ENCODE assay signal across 20 cellular contexts in the genomic region with DNA sequence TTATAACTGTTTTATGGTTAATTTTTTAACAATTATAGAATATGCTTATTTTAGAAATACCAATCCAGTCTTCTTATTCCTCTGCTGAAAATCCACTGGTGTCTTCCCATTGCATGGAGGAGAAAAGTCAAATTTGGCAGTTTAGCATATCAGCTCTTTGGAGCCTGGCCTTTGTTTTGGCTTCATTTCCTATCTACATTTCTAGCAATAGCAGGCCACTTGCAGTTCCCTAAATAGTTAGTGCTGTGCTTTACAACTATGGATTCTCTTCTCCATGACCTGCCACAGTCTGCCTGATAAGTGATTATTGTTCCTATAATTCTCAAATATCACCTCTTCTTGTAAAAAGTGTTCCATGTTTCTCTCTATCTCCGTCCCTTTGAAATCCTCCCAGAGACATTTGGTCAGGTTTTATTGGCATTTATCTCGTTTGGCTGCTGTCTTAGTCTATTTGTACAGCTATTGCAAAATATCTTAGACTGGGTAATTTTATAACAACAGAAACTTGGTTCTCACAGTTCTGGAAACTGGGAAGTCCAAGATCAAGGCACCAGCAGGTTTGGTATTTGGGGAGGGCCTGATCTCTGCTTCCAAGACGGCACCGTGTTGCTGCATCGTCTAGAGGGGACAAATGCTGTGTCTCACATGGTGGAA.
"Had no signal": no experiment of that assay in that cellular context is flagged by ENCODE, and none has a peak within 500 bp of the region (broad histone marks: within the 10 kb centered on the region; RNA-seq: fewer than 3 reads in every experiment).

No MANE protein-coding gene starts in this region.

- H3K36me3 Mint-ChIP-seq: activated naive CD8-positive, alpha-beta T cell treated with anti-CD3 and anti-CD28 coated beads for 36 hours; mesothelial cell of epicardium had no signal

- H3K27me3 ChIP-seq: breast epithelium, colonic mucosa, dorsolateral prefrontal cortex, esophagus muscularis mucosa, gastrocnemius medialis, neural progenitor cell, upper lobe of left lung had no signal

- H3K4me1 Mint-ChIP-seq: activated naive CD8-positive, alpha-beta T cell treated with anti-CD3 and anti-CD28 coated beads for 36 hours; mesothelial cell of epicardium; naive thymus-derived CD8-positive, alpha-beta T cell had no signal

- H3K4me1 ChIP-seq: breast epithelium, colonic mucosa, esophagus muscularis mucosa, gastrocnemius medialis, upper lobe of left lung had no signal

- H3K27ac ChIP-seq: breast epithelium, colonic mucosa, dorsolateral prefrontal cortex, esophagus muscularis mucosa, gastrocnemius medialis, neural progenitor cell, upper lobe of left lung had no signal

- H3K9me3 Mint-ChIP-seq: activated CD4-positive, alpha-beta memory T cell treated with anti-CD3 and anti-CD28 coated beads for 36 hours; effector memory CD8-positive, alpha-beta T cell had no signal

- H3K27ac Mint-ChIP-seq: activated CD4-positive, alpha-beta memory T cell treated with anti-CD3 and anti-CD28 coated beads for 36 hours; activated naive CD8-positive, alpha-beta T cell treated with anti-CD3 and anti-CD28 coated beads for 36 hours; effector memory CD8-positive, alpha-beta T cell; mesothelial cell of epicardium; naive thymus-derived CD8-positive, alpha-beta T cell; neural progenitor cell had no signal

- H3K4me3 Mint-ChIP-seq: activated CD4-positive, alpha-beta memory T cell treated with anti-CD3 and anti-CD28 coated beads for 36 hours; activated naive CD8-positive, alpha-beta T cell treated with anti-CD3 and anti-CD28 coated beads for 36 hours; effector memory CD8-positive, alpha-beta T cell; mesothelial cell of epicardium; naive thymus-derived CD8-positive, alpha-beta T cell; neural progenitor cell had no signal

- DNase-seq: activated CD4-positive, alpha-beta memory T cell treated with anti-CD3 and anti-CD28 coated beads for 36 hours; activated CD4-positive, alpha-beta T cell treated with anti-CD3 and anti-CD28 coated beads for 48 hours; activated naive CD4-positive, alpha-beta T cell treated with Interleukin-2 at 50 U/mL for 16 hours; activated naive CD8-positive, alpha-beta T cell treated with anti-CD3 and anti-CD28 coated beads for 36 hours; activated T-cell treated with anti-CD3 and anti-CD28 coated beads, Interleukin-2, amount 50 U/mL, for 48 hours; colonic mucosa; dorsolateral prefrontal cortex; effector memory CD8-positive, alpha-beta T cell; gastrocnemius medialis; naive thymus-derived CD8-positive, alpha-beta T cell; stimulated activated CD4-positive, alpha-beta T cell treated with anti-CD3 and anti-CD28 coated beads, Interleukin-4, amount 100 ng/mL, for 24 hours; stimulated activated naive CD8-positive, alpha-beta T cell treated with anti-CD3 and anti-CD28 coated beads, Interleukin-15, Interleukin-2, amounts not matched to agents 100 U/mL and 50 U/mL, for 24 hours; T-helper 9 cell; upper lobe of left lung had no signal

- FAIRE-seq: astrocyte, keratinocyte had no signal

- ATAC-seq: effector memory CD8-positive, alpha-beta T cell; gastrocnemius medialis; stimulated activated naive CD8-positive, alpha-beta T cell treated with anti-CD3 and anti-CD28 coated beads, Interleukin-15, Interleukin-2, amounts not matched to agents 100 U/mL and 50 U/mL, for 24 hours had no signal

- H3K27me3 Mint-ChIP-seq: activated naive CD8-positive, alpha-beta T cell treated with anti-CD3 and anti-CD28 coated beads for 36 hours; effector memory CD8-positive, alpha-beta T cell had no signal
